In genomic region chr4:153151535-153152452, GRCh38 we compare ENCODE assay signal across 8 cellular contexts. TPM values are rescaled to one million over a fixed set of nuclear protein-coding genes. Genes with fewer than 3 reads are reported as not detected.
DNase-seq lines count a peak whose midpoint lies in the region; ATAC-seq and TF ChIP-seq lines count a peak whose summit lies in the region.

No MANE protein-coding gene starts in this region.

- TF ChIP-seq CTCF in activated CD8-positive, alpha-beta T cell treated with anti-CD3 and anti-CD28 coated beads for 36 hours (IDR thresholded peaks at IDR 0.05) = no peak
- TF ChIP-seq CTCF in epithelial cell of esophagus (IDR thresholded peaks at IDR 0.05; ENCODE audit: insufficient read depth, low read depth, low read length, missing control alignments) (no peak), nephron progenitor cell (IDR thresholded peaks at IDR 0.05) (no peak), uterus (IDR thresholded peaks at IDR 0.05) (no peak)

- no peaks in the 10 kb centered on the region for H3K36me3 Mint-ChIP-seq in activated CD8-positive, alpha-beta T cell treated with anti-CD3 and anti-CD28 coated beads for 36 hours (ENCODE audit: low read depth)
- H3K36me3 Mint-ChIP-seq in activated CD8-positive, alpha-beta T cell treated with anti-CD3 and anti-CD28 coated beads, Interleukin-2, amount 10 ng/mL, durations not matched to agents 7 days and 5 days (ENCODE audit: low read depth) = no peaks in the 10 kb centered on the region
- H3K36me3 Mint-ChIP-seq in nephron progenitor cell (ENCODE audit: low read depth) = no peaks in the 10 kb centered on the region

- H3K4me3 ChIP-seq in epithelial cell of esophagus (ENCODE audit: low read length) (no peak overlapping the region), uterus (peak overlapping the region in 1 of 2 donors; percentile 50)

- ATAC-seq in activated CD8-positive, alpha-beta T cell treated with anti-CD3 and anti-CD28 coated beads for 36 hours = no peak
- ATAC-seq in activated CD8-positive, alpha-beta T cell treated with anti-CD3 and anti-CD28 coated beads, Interleukin-2, amount 10 ng/mL, durations not matched to agents 7 days and 5 days = no peak
- no peak for ATAC-seq in HG03521 (IDR thresholded peaks at IDR 0.05; ENCODE audit: unreplicated experiment)

- H3K27ac Mint-ChIP-seq in activated CD8-positive, alpha-beta T cell treated with anti-CD3 and anti-CD28 coated beads for 36 hours = no peak overlapping the region
- H3K27ac Mint-ChIP-seq in activated CD8-positive, alpha-beta T cell treated with anti-CD3 and anti-CD28 coated beads, Interleukin-2, amount 10 ng/mL, durations not matched to agents 7 days and 5 days = no peak overlapping the region
- no peak overlapping the region for H3K27ac Mint-ChIP-seq in nephron progenitor cell

- peak; percentile 66 for DNase-seq in activated CD8-positive, alpha-beta T cell treated with anti-CD3 and anti-CD28 coated beads for 36 hours
- DNase-seq in activated CD8-positive, alpha-beta T cell treated with anti-CD3 and anti-CD28 coated beads, Interleukin-2, amount 10 ng/mL, durations not matched to agents 7 days and 5 days = no peak
- DNase-seq in NCI-H1105 treated with DMSO at 0.1 percent for 48 hours (lab: John Stamatoyannopoulos, UW) (peak; percentile 76), T follicular helper cell (ENCODE audit: low read depth) (peak; percentile 36), epithelial cell of esophagus (ENCODE audit: low read depth) (peak; percentile 48), nephron progenitor cell (peak; percentile 80), uterus (peak; percentile 34 to 42)

- POLR2A ChIA-PET in activated CD8-positive, alpha-beta T cell treated with anti-CD3 and anti-CD28 coated beads for 36 hours (lab: Charles Lee) = no interaction called here
- POLR2A ChIA-PET in activated CD8-positive, alpha-beta T cell treated with anti-CD3 and anti-CD28 coated beads, Interleukin-2, amount 10 ng/mL, durations not matched to agents 7 days and 5 days (lab: Charles Lee) = no interaction called here

- H3K9me3 ChIP-seq in uterus = no peaks in the 10 kb centered on the region

- no peaks in the 10 kb centered on the region for H3K36me3 ChIP-seq in uterus

- H3K4me1 Mint-ChIP-seq in activated CD8-positive, alpha-beta T cell treated with anti-CD3 and anti-CD28 coated beads for 36 hours (ENCODE audit: low read depth) = peaks cover 35% of the 10 kb centered on the region
- peaks cover 30% of the 10 kb centered on the region for H3K4me1 Mint-ChIP-seq in activated CD8-positive, alpha-beta T cell treated with anti-CD3 and anti-CD28 coated beads, Interleukin-2, amount 10 ng/mL, durations not matched to agents 7 days and 5 days (ENCODE audit: low read depth)
- peaks cover 54% of the 10 kb centered on the region for H3K4me1 Mint-ChIP-seq in nephron progenitor cell

- H3K9me3 Mint-ChIP-seq in activated CD8-positive, alpha-beta T cell treated with anti-CD3 and anti-CD28 coated beads for 36 hours = no peaks in the 10 kb centered on the region
- no peaks in the 10 kb centered on the region for H3K9me3 Mint-ChIP-seq in activated CD8-positive, alpha-beta T cell treated with anti-CD3 and anti-CD28 coated beads, Interleukin-2, amount 10 ng/mL, durations not matched to agents 7 days and 5 days (ENCODE audit: insufficient read depth)
- no peaks in the 10 kb centered on the region for H3K9me3 Mint-ChIP-seq in nephron progenitor cell

- no peak overlapping the region for H3K4me3 Mint-ChIP-seq in activated CD8-positive, alpha-beta T cell treated with anti-CD3 and anti-CD28 coated beads for 36 hours
- H3K4me3 Mint-ChIP-seq in activated CD8-positive, alpha-beta T cell treated with anti-CD3 and anti-CD28 coated beads, Interleukin-2, amount 10 ng/mL, durations not matched to agents 7 days and 5 days = no peak overlapping the region
- H3K4me3 Mint-ChIP-seq in nephron progenitor cell = peak overlapping the region; percentile 61

- no peak overlapping the region for H3K27ac ChIP-seq in uterus

- CTCF ChIA-PET in activated CD8-positive, alpha-beta T cell treated with anti-CD3 and anti-CD28 coated beads for 36 hours (lab: Charles Lee) = interaction anchor here (0.8 to 3.0 kb wide), 4 partner anchors 8 to 166 kb away, joined by 3 to 13 read pairs (median 8); no protein-coding TSS in a partner anchor
- CTCF ChIA-PET in activated CD8-positive, alpha-beta T cell treated with anti-CD3 and anti-CD28 coated beads, Interleukin-2, amount 10 ng/mL, durations not matched to agents 7 days and 5 days (lab: Charles Lee) = interaction anchor here (0.8 kb wide), 1 partner anchor 9 kb away, joined by 3 read pairs; no protein-coding TSS in a partner anchor

- H3K27me3 ChIP-seq in uterus = no peaks in the 10 kb centered on the region

- TF ChIP-seq POLR2A in uterus (IDR thresholded peaks at IDR 0.05) = no peak

- intact Hi-C loops in activated CD8-positive, alpha-beta T cell treated with anti-CD3 and anti-CD28 coated beads for 36 hours (cut with micrococcal nuclease) = loop anchor here (5.0 kb wide), 1 partner anchor 56 kb away; no protein-coding TSS in a partner anchor
- intact Hi-C loops in uterus (cut with DNase I; ENCODE audit: low total_unique reads) = no loop called here

- H3K4me1 ChIP-seq in uterus = peaks cover 0 to 5% of the 10 kb centered on the region in 2 donors

- H3K27me3 Mint-ChIP-seq in activated CD8-positive, alpha-beta T cell treated with anti-CD3 and anti-CD28 coated beads for 36 hours = peaks cover 24% of the 10 kb centered on the region
- peaks cover 57% of the 10 kb centered on the region for H3K27me3 Mint-ChIP-seq in activated CD8-positive, alpha-beta T cell treated with anti-CD3 and anti-CD28 coated beads, Interleukin-2, amount 10 ng/mL, durations not matched to agents 7 days and 5 days (ENCODE audit: low read depth)
- H3K27me3 Mint-ChIP-seq in nephron progenitor cell (ENCODE audit: low read depth, poor library complexity) = peaks cover 35% of the 10 kb centered on the region

RNA-seq across cellular contexts. Expression of gene TRIM2, which starts 52.4 kb away (rescaled TPM):
- 1 to 10 TPM in 1 of 2 experiments, under 1 TPM in 1; 0.63 to 1.4 TPM for total RNA-seq in activated CD8-positive, alpha-beta T cell treated with anti-CD3 and anti-CD28 coated beads for 36 hours
- under 1 TPM; 0.13 to 0.18 TPM for total RNA-seq in activated CD8-positive, alpha-beta T cell treated with anti-CD3 and anti-CD28 coated beads, Interleukin-2, amount 10 ng/mL, durations not matched to agents 7 days and 5 days
- total RNA-seq in uterus = 100 to 1,000 TPM in 1 of 4 donors, 10 to 100 TPM in 3; 25.9 to 121 (median 45.6) TPM

Comparison
In these comparisons a context has a peak if more than half of its experiments do, and no peak if none do; other contexts are left out.
1. RNA of gene TRIM2, which starts 52.4 kb away (total RNA-seq): 25.9 to 121 TPM in uterus; 0.63 to 1.4 TPM in activated CD8-positive, alpha-beta T cell treated with anti-CD3 and anti-CD28 coated beads for 36 hours and 0.13 to 0.18 TPM in activated CD8-positive, alpha-beta T cell treated with anti-CD3 and anti-CD28 coated beads, Interleukin-2, amount 10 ng/mL, durations not matched to agents 7 days and 5 days; every median in the first group is over 10 times any median in the second.